ENCODE assay signal across 10 cellular contexts in genomic region chr2:200378652-200379290, GRCh38.
DNase-seq lines count a peak whose midpoint lies in the region; ATAC-seq and TF ChIP-seq lines count a peak whose summit lies in the region.
"Had no signal": no experiment of that assay in that cellular context is flagged by ENCODE, and none has a peak within 500 bp of the region (broad histone marks: within the 10 kb centered on the region; RNA-seq: fewer than 3 reads in every experiment).

No MANE protein-coding gene starts in this region.

- H3K4me3 ChIP-seq in mesodermal cell (ENCODE audit: extremely low read depth, insufficient read depth, low read length, poor library complexity, severe bottlenecking) (no peak overlapping the region), uterus (no peak overlapping the region)
- H3K4me3 ChIP-seq: BLaER1 had no signal

- no peak for DNase-seq in Right ventricle myocardium inferior (ENCODE audit: missing footprints)
- DNase-seq in cardiac septum (ENCODE audit: low spot score) = no peak
- DNase-seq in dedifferentiated amniotic fluid mesenchymal stem cell (ENCODE audit: extremely low spot score) = peak; percentile 47
- DNase-seq in uterus = no peak
- DNase-seq in GDM1 (lab: John Stamatoyannopoulos, UW) = no peak
- no peak for DNase-seq in inferior parietal cortex (ENCODE audit: extremely low spot score)
- DNase-seq in stimulated activated naive CD8-positive, alpha-beta T cell treated with anti-CD3 and anti-CD28 coated beads, Interleukin-15, amount 100 ng/mL, for 72 hours = no peak
- DNase-seq: activated CD4-positive, alpha-beta T cell treated with anti-CD3 and anti-CD28 coated beads for 48 hours had no signal

- whole genome bisulfite sequencing in mesodermal cell (ENCODE audit: insufficient coverage in 2 of 2), 2 experiments = 87 to 88% methylated on average over 3 to 4 of the region's 7 CpGs

- ATAC-seq in Right ventricle myocardium inferior = peak; percentile 24
- no peak for ATAC-seq in stimulated activated naive CD8-positive, alpha-beta T cell treated with anti-CD3 and anti-CD28 coated beads, Interleukin-15, amount 100 ng/mL, for 72 hours

- peaks cover 11% of the 10 kb centered on the region for H3K36me3 ChIP-seq in mesodermal cell (ENCODE audit: control insufficient read depth, insufficient read depth, low read length)
- no peaks in the 10 kb centered on the region for H3K36me3 ChIP-seq in uterus
- H3K36me3 ChIP-seq: BLaER1 had no signal

- no peak for TF ChIP-seq POLR2A in uterus (IDR thresholded peaks at IDR 0.05)

- H3K4me1 ChIP-seq in mesodermal cell (ENCODE audit: control insufficient read depth, insufficient read depth, low read length, poor library complexity, severe bottlenecking) (peaks cover 61% of the 10 kb centered on the region), uterus (peaks cover 4 to 7% of the 10 kb centered on the region in 2 donors)

- H3K9me3 ChIP-seq in mesodermal cell (ENCODE audit: control insufficient read depth, low read length) (no peaks in the 10 kb centered on the region), uterus (no peaks in the 10 kb centered on the region)
- H3K9me3 ChIP-seq: BLaER1 had no signal

- intact Hi-C loops in Right ventricle myocardium inferior (cut with DNase I) = loop anchor here (5.0 kb wide), 1 partner anchor 71 kb away; the partner anchor contains the start of gene SPATS2L
- intact Hi-C loops in cardiac septum (cut with DNase I) = no loop called here
- intact Hi-C loops in uterus (cut with DNase I; ENCODE audit: low total_unique reads) = no loop called here

- peak overlapping the region; percentile 72 for H3K27ac ChIP-seq in mesodermal cell (ENCODE audit: low read depth, low read length, severe bottlenecking)
- H3K27ac ChIP-seq in uterus = peak overlapping the region; percentile 41 to 75
- H3K27ac ChIP-seq: BLaER1 had no signal

- TF ChIP-seq CTCF in uterus (IDR thresholded peaks at IDR 0.05) = no peak

- H3K27me3 ChIP-seq in uterus = no peaks in the 10 kb centered on the region
- H3K27me3 ChIP-seq: BLaER1 had no signal

- H3K27ac Mint-ChIP-seq in stimulated activated naive CD8-positive, alpha-beta T cell treated with anti-CD3 and anti-CD28 coated beads, Interleukin-15, amount 100 ng/mL, for 72 hours = no peak overlapping the region

- peaks cover 60% of the 10 kb centered on the region for H3K4me1 Mint-ChIP-seq in stimulated activated naive CD8-positive, alpha-beta T cell treated with anti-CD3 and anti-CD28 coated beads, Interleukin-15, amount 100 ng/mL, for 72 hours

- no peaks in the 10 kb centered on the region for H3K9me3 Mint-ChIP-seq in stimulated activated naive CD8-positive, alpha-beta T cell treated with anti-CD3 and anti-CD28 coated beads, Interleukin-15, amount 100 ng/mL, for 72 hours

- no peaks in the 10 kb centered on the region for H3K27me3 Mint-ChIP-seq in stimulated activated naive CD8-positive, alpha-beta T cell treated with anti-CD3 and anti-CD28 coated beads, Interleukin-15, amount 100 ng/mL, for 72 hours

- no peak overlapping the region for H3K4me3 Mint-ChIP-seq in stimulated activated naive CD8-positive, alpha-beta T cell treated with anti-CD3 and anti-CD28 coated beads, Interleukin-15, amount 100 ng/mL, for 72 hours
